ENCODE assay signal across 9 cellular contexts in genomic region chr5:173035904-173036707, GRCh38. TPM values are rescaled to one million over a fixed set of nuclear protein-coding genes. Genes with fewer than 3 reads are reported as not detected.
DNase-seq lines count a peak whose midpoint lies in the region; ATAC-seq and TF ChIP-seq lines count a peak whose summit lies in the region.
"Had no signal": no experiment of that assay in that cellular context is flagged by ENCODE, and none has a peak within 500 bp of the region (broad histone marks: within the 10 kb centered on the region; RNA-seq: fewer than 3 reads in every experiment).

No MANE protein-coding gene starts in this region.

- CTCF ChIA-PET in CD8-positive, alpha-beta memory T cell (lab: Charles Lee), result interaction anchor here (1.1 to 1.5 kb wide), 4 partner anchors 9 to 105 kb away, joined by 3 to 4 read pairs (median 4); partner anchors contain the start of gene RPL26L1

- TF ChIP-seq CTCF in coronary artery (IDR thresholded peaks at IDR 0.05), result no peak
- TF ChIP-seq CTCF in type B pancreatic cell (conservative IDR thresholded peaks at IDR 0.05), result no peak

- H3K27ac Mint-ChIP-seq in CD8-positive, alpha-beta memory T cell, result peak overlapping the region; percentile 80 to 98 (median 94)
- no peak overlapping the region for H3K27ac Mint-ChIP-seq in type B pancreatic cell

- peak overlapping the region; percentile 35 to 89 (median 78) for H3K4me3 Mint-ChIP-seq in CD8-positive, alpha-beta memory T cell
- no peak overlapping the region for H3K4me3 Mint-ChIP-seq in type B pancreatic cell
- H3K4me3 Mint-ChIP-seq: brain had no signal

- H3K4me1 ChIP-seq in CD8-positive, alpha-beta memory T cell (ENCODE audit: insufficient read depth, low read length), result peaks cover 42% of the 10 kb centered on the region
- H3K4me1 ChIP-seq in subcutaneous abdominal adipose tissue (ENCODE audit: control insufficient read depth in 5 of 5, insufficient read depth in 5 of 5, low read length in 5 of 5), result peaks cover 0 to 19% (median 12%) of the 10 kb centered on the region in 5 donors

- peaks cover 39 to 61% (median 59%) of the 10 kb centered on the region in 3 donors for H3K4me1 Mint-ChIP-seq in CD8-positive, alpha-beta memory T cell
- no peaks in the 10 kb centered on the region for H3K4me1 Mint-ChIP-seq in type B pancreatic cell (ENCODE audit: unreplicated experiment)

- H3K4me3 ChIP-seq in CD8-positive, alpha-beta memory T cell (ENCODE audit: low read length), result peak overlapping the region; percentile 39
- peak overlapping the region; percentile 33 for H3K4me3 ChIP-seq in coronary artery
- peak overlapping the region in 2 of 5 donors; percentile 31 to 47 for H3K4me3 ChIP-seq in subcutaneous abdominal adipose tissue (ENCODE audit: low read depth in 1 of 5, low read length in 5 of 5)

- no peaks in the 10 kb centered on the region for H3K27me3 Mint-ChIP-seq in CD8-positive, alpha-beta memory T cell
- no peaks in the 10 kb centered on the region for H3K27me3 Mint-ChIP-seq in type B pancreatic cell

- no peaks in the 10 kb centered on the region for H3K27me3 ChIP-seq in CD8-positive, alpha-beta memory T cell (ENCODE audit: insufficient read depth, low read length, poor library complexity, severe bottlenecking)
- no peaks in the 10 kb centered on the region for H3K27me3 ChIP-seq in subcutaneous abdominal adipose tissue (ENCODE audit: control insufficient read depth in 5 of 5, insufficient read depth in 4 of 5, low read length in 5 of 5)

- no peak overlapping the region for H3K9ac ChIP-seq in subcutaneous abdominal adipose tissue (ENCODE audit: low read length in 5 of 5)

- H3K9me3 ChIP-seq in CD8-positive, alpha-beta memory T cell (ENCODE audit: low read length), result no peaks in the 10 kb centered on the region
- peaks cover 0 to 2% (median 0%) of the 10 kb centered on the region in 5 donors for H3K9me3 ChIP-seq in subcutaneous abdominal adipose tissue (ENCODE audit: control insufficient read depth in 5 of 5, low read length in 5 of 5)

- peak; percentile 53 for ATAC-seq in GM19397 (IDR thresholded peaks at IDR 0.05; ENCODE audit: unreplicated experiment)
- peak; percentile 58 for ATAC-seq in HG03378 (IDR thresholded peaks at IDR 0.05; ENCODE audit: unreplicated experiment)

- no peak for DNase-seq in CD8-positive, alpha-beta memory T cell
- DNase-seq in coronary artery (ENCODE audit: low spot score) (no peak), occipital lobe (lab: John Stamatoyannopoulos, UW) (no peak), type B pancreatic cell (ENCODE audit: extremely low spot score, unreplicated experiment) (no peak), NOMO-1 treated with DMSO at 0.1 percent for 48 hours (lab: John Stamatoyannopoulos, UW; ENCODE audit: unreplicated experiment) (no peak)

- H3K36me3 Mint-ChIP-seq in CD8-positive, alpha-beta memory T cell, result peaks cover 0 to 20% (median 6%) of the 10 kb centered on the region in 3 donors
- H3K36me3 Mint-ChIP-seq in type B pancreatic cell, result peaks cover 4% of the 10 kb centered on the region

- POLR2A ChIA-PET in CD8-positive, alpha-beta memory T cell (lab: Charles Lee), result no interaction called here

- no peaks in the 10 kb centered on the region for H3K36me3 ChIP-seq in CD8-positive, alpha-beta memory T cell (ENCODE audit: insufficient read depth, low read length)
- H3K36me3 ChIP-seq in subcutaneous abdominal adipose tissue (ENCODE audit: control insufficient read depth in 5 of 5, insufficient read depth in 5 of 5, low read length in 5 of 5), result peaks cover 3 to 11% (median 6%) of the 10 kb centered on the region in 5 donors

- H3K9me3 Mint-ChIP-seq in CD8-positive, alpha-beta memory T cell, result no peaks in the 10 kb centered on the region
- no peaks in the 10 kb centered on the region for H3K9me3 Mint-ChIP-seq in type B pancreatic cell

- no peak overlapping the region for H3K27ac ChIP-seq in CD8-positive, alpha-beta memory T cell (ENCODE audit: low read depth, low read length)
- H3K27ac ChIP-seq in coronary artery (peak overlapping the region in 1 of 2 donors; percentile 72), subcutaneous abdominal adipose tissue (ENCODE audit: low read depth, low read length) (peak overlapping the region; percentile 69)

RNA-seq across cellular contexts. Expression of gene CREBRF, which starts 20.0 kb away (rescaled TPM):
- total RNA-seq in CD8-positive, alpha-beta memory T cell, result 10 to 100 TPM; 14.3 to 14.9 TPM
- polyA plus RNA-seq in CD8-positive, alpha-beta memory T cell, result 61.0 TPM
- total RNA-seq in occipital lobe (39.8 TPM), type B pancreatic cell (ENCODE audit: low replicate concordance) (11.9 and 15.2 TPM in 2 replicates)

RNA-seq across cellular contexts. Expression of gene ATP6V0E1, which starts 52.5 kb away (rescaled TPM):
- 100 to 1,000 TPM; 171 to 179 TPM for total RNA-seq in CD8-positive, alpha-beta memory T cell
- 468 TPM for polyA plus RNA-seq in CD8-positive, alpha-beta memory T cell
- total RNA-seq in occipital lobe (43.5 TPM), type B pancreatic cell (ENCODE audit: low replicate concordance) (141 and 227 TPM in 2 replicates)
